ENCODE assay signal across 13 cellular contexts in the genomic region with DNA sequence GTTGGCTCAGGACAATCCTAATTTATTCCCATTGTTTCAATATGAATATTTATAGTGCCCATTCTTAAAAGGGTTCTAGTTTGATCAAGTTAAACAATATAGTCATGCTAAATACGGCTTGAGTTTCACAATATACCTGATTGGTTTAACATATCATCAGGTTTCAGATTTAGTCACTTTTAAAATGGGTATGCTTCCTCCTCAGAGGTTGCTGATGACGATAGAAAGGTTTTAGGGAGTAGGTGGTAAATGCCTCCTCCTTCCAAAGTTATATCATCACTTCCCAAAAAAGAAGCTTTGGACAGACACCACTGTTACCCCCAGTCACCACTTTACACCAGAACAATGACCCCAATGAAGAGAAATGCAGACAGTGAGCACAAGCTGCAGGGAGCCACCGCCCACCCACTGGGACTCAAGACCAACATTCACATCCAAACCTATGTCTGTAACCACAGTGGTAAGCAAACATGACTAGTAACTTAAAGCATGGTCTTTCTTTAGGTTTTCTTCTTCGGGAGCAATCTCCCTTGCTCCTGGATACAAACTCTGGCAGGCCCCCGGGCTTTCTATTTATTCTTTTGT.
A peak's percentile ranks its signal among the peaks of the same experiment; 100 is the strongest.
DNase-seq lines count a peak whose midpoint lies in the region; ATAC-seq lines count a peak whose summit lies in the region.
"Had no signal": no experiment of that assay in that cellular context is flagged by ENCODE, and none has a peak within 500 bp of the region (broad histone marks: within the 10 kb centered on the region; RNA-seq: fewer than 3 reads in every experiment).

No MANE protein-coding gene starts in this region.

- no peak overlapping the region for H3K4me3 Mint-ChIP-seq in activated CD4-positive, alpha-beta T cell treated with anti-CD3 and anti-CD28 coated beads, Interleukin-2, amount 10 ng/mL, durations not matched to agents 7 days and 5 days
- H3K4me3 Mint-ChIP-seq: natural killer cell treated with Interleukin-12 subunit alpha and Interleukin-12 subunit beta and Interleukin-15 and Interleukin-18, amount 100 ng/mL, for 72 hours had no signal

- no peak for DNase-seq in activated CD4-positive, alpha-beta T cell treated with anti-CD3 and anti-CD28 coated beads, Interleukin-2, amount 10 ng/mL, durations not matched to agents 7 days and 5 days
- DNase-seq in central memory CD4-positive, alpha-beta T cell, result no peak
- DNase-seq in dedifferentiated amniotic fluid mesenchymal stem cell (ENCODE audit: extremely low spot score) (no peak), left lobe of liver (ENCODE audit: low spot score) (no peak)
- DNase-seq: islet precursor cell, NCI-H2029, T1000, transverse colon had no signal

- H3K27ac Mint-ChIP-seq in activated CD4-positive, alpha-beta T cell treated with anti-CD3 and anti-CD28 coated beads, Interleukin-2, amount 10 ng/mL, durations not matched to agents 7 days and 5 days, result no peak overlapping the region
- H3K27ac Mint-ChIP-seq: natural killer cell treated with Interleukin-12 subunit alpha and Interleukin-12 subunit beta and Interleukin-15 and Interleukin-18, amount 100 ng/mL, for 72 hours had no signal

- no peaks in the 10 kb centered on the region for H3K36me3 Mint-ChIP-seq in activated CD4-positive, alpha-beta T cell treated with anti-CD3 and anti-CD28 coated beads, Interleukin-2, amount 10 ng/mL, durations not matched to agents 7 days and 5 days (ENCODE audit: low read depth)
- H3K36me3 Mint-ChIP-seq: natural killer cell treated with Interleukin-12 subunit alpha and Interleukin-12 subunit beta and Interleukin-15 and Interleukin-18, amount 100 ng/mL, for 72 hours had no signal

- POLR2A ChIA-PET in activated CD4-positive, alpha-beta T cell treated with anti-CD3 and anti-CD28 coated beads, Interleukin-2, amount 10 ng/mL, durations not matched to agents 7 days and 5 days (lab: Charles Lee), result no interaction called here

- ATAC-seq in GM18511 (IDR thresholded peaks at IDR 0.05; ENCODE audit: unreplicated experiment) (peak; percentile 74), GM21381 (IDR thresholded peaks at IDR 0.05; ENCODE audit: unreplicated experiment) (peak; percentile 77), HG02973 (IDR thresholded peaks at IDR 0.05; ENCODE audit: unreplicated experiment) (peak; percentile 84), HG03571 (IDR thresholded peaks at IDR 0.05; ENCODE audit: unreplicated experiment) (peak; percentile 73), left lobe of liver (no peak)
- ATAC-seq: natural killer cell treated with Interleukin-12 subunit alpha and Interleukin-12 subunit beta and Interleukin-15 and Interleukin-18, amount 100 ng/mL, for 72 hours had no signal

- H3K27me3 Mint-ChIP-seq in activated CD4-positive, alpha-beta T cell treated with anti-CD3 and anti-CD28 coated beads, Interleukin-2, amount 10 ng/mL, durations not matched to agents 7 days and 5 days, result no peaks in the 10 kb centered on the region

- H3K4me1 Mint-ChIP-seq in activated CD4-positive, alpha-beta T cell treated with anti-CD3 and anti-CD28 coated beads, Interleukin-2, amount 10 ng/mL, durations not matched to agents 7 days and 5 days, result no peaks in the 10 kb centered on the region

- no peaks in the 10 kb centered on the region for H3K9me3 Mint-ChIP-seq in activated CD4-positive, alpha-beta T cell treated with anti-CD3 and anti-CD28 coated beads, Interleukin-2, amount 10 ng/mL, durations not matched to agents 7 days and 5 days
- H3K9me3 Mint-ChIP-seq: natural killer cell treated with Interleukin-12 subunit alpha and Interleukin-12 subunit beta and Interleukin-15 and Interleukin-18, amount 100 ng/mL, for 72 hours had no signal

- CTCF ChIA-PET in activated CD4-positive, alpha-beta T cell treated with anti-CD3 and anti-CD28 coated beads, Interleukin-2, amount 10 ng/mL, durations not matched to agents 7 days and 5 days (lab: Charles Lee), result no interaction called here
